ENCODE assay signal across 8 cellular contexts in the genomic region with DNA sequence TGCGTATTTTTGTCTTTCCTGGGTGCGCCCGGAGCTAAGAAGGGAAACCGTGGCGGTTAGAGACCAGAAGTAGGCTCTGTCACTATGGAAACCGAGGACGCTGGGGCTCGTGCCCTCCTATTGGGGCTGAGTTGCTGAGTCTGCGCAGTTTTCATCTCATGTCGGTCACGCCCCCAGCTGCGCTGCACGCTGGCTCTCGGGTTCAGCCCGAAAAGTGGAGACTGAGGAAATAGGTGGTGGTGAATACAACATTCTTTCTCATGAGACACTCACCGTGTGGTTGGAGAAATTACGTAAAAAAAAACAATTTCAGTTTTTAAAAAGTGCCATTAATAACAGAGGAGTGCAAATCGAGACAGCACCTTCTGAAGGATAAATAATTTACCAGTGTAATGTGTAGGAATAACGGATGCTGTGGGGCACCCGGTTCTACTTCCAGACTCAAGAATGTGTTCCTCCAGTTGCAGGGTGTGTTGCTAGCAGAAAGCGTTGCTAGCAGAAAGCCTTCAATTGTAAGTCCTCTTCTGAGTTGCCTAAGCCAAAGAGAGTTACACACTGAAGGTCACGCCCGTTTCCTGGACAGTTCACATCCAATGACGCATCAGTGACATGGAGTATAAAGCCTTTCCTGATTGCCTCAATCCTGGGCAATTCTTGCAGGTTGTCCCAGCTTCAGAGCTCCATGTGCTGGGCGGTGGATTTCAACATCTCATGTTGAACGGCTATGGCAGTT. TPM values are rescaled to one million over a fixed set of nuclear protein-coding genes. Genes with fewer than 3 reads are reported as not detected.
A peak's percentile ranks its signal among the peaks of the same experiment; 100 is the strongest.
DNase-seq lines count a peak whose midpoint lies in the region; TF ChIP-seq lines count a peak whose summit lies in the region.

No MANE protein-coding gene starts in this region.

- H3K27ac Mint-ChIP-seq in activated T-helper 2 cell treated with anti-CD3 and anti-CD28 coated beads, Interferon-gamma antibody, Interleukin-2, Interleukin-4, amounts not matched to agents 10 μg/mL and 5 μg/mL and 100 μg/mL, durations not matched to agents 14 hours and 24 hours and 36 hours = peak overlapping the region; percentile 57
- H3K27ac Mint-ChIP-seq in nephron progenitor cell = no peak overlapping the region

- peaks cover 21% of the 10 kb centered on the region for H3K4me1 Mint-ChIP-seq in activated T-helper 2 cell treated with anti-CD3 and anti-CD28 coated beads, Interferon-gamma antibody, Interleukin-2, Interleukin-4, amounts not matched to agents 10 μg/mL and 5 μg/mL and 100 μg/mL, durations not matched to agents 14 hours and 24 hours and 36 hours (ENCODE audit: low read depth)
- H3K4me1 Mint-ChIP-seq in nephron progenitor cell = peaks cover 12% of the 10 kb centered on the region

- H3K27me3 Mint-ChIP-seq in activated T-helper 2 cell treated with anti-CD3 and anti-CD28 coated beads, Interferon-gamma antibody, Interleukin-2, Interleukin-4, amounts not matched to agents 10 μg/mL and 5 μg/mL and 100 μg/mL, durations not matched to agents 14 hours and 24 hours and 36 hours (ENCODE audit: low read depth) = peaks cover 17% of the 10 kb centered on the region
- H3K27me3 Mint-ChIP-seq in nephron progenitor cell (ENCODE audit: low read depth, poor library complexity) = peaks cover 24% of the 10 kb centered on the region

- H3K4me3 Mint-ChIP-seq in activated T-helper 2 cell treated with anti-CD3 and anti-CD28 coated beads, Interferon-gamma antibody, Interleukin-2, Interleukin-4, amounts not matched to agents 10 μg/mL and 5 μg/mL and 100 μg/mL, durations not matched to agents 14 hours and 24 hours and 36 hours (ENCODE audit: low read depth) = peak overlapping the region; percentile 89
- H3K4me3 Mint-ChIP-seq in nephron progenitor cell = peak overlapping the region; percentile 81

- H3K9me3 Mint-ChIP-seq in activated T-helper 2 cell treated with anti-CD3 and anti-CD28 coated beads, Interferon-gamma antibody, Interleukin-2, Interleukin-4, amounts not matched to agents 10 μg/mL and 5 μg/mL and 100 μg/mL, durations not matched to agents 14 hours and 24 hours and 36 hours = peaks cover 8% of the 10 kb centered on the region
- H3K9me3 Mint-ChIP-seq in nephron progenitor cell = peaks cover 29% of the 10 kb centered on the region

- peaks cover 8% of the 10 kb centered on the region for H3K36me3 Mint-ChIP-seq in activated T-helper 2 cell treated with anti-CD3 and anti-CD28 coated beads, Interferon-gamma antibody, Interleukin-2, Interleukin-4, amounts not matched to agents 10 μg/mL and 5 μg/mL and 100 μg/mL, durations not matched to agents 14 hours and 24 hours and 36 hours (ENCODE audit: low read depth)
- no peaks in the 10 kb centered on the region for H3K36me3 Mint-ChIP-seq in nephron progenitor cell (ENCODE audit: low read depth)

- H3K4me3 ChIP-seq in LNCaP clone FGC (ENCODE audit: low read depth, low read length) (peak overlapping the region; percentile 50), fibroblast of the aortic adventitia (ENCODE audit: low read depth, low read length) (peak overlapping the region; percentile 70)

- DNase-seq in DMS79 treated with DMSO at 0.1 percent for 48 hours (lab: John Stamatoyannopoulos, UW) (peak; percentile 45), H4 (ENCODE audit: low spot score) (peak; percentile 55), LNCaP clone FGC (ENCODE audit: low read depth) (peak; percentile 38), RKO (ENCODE audit: low spot score) (peak; percentile 97), fibroblast of the aortic adventitia (ENCODE audit: low read depth) (peak; percentile 86), nephron progenitor cell (peak; percentile 73)
- peak; percentile 87 for DNase-seq in activated T-helper 2 cell treated with anti-CD3 and anti-CD28 coated beads, Interferon-gamma antibody, Interleukin-2, Interleukin-4, amounts not matched to agents 10 μg/mL and 5 μg/mL and 100 μg/mL, durations not matched to agents 14 hours and 24 hours and 36 hours (ENCODE audit: low spot score)
- DNase-seq in stimulated activated naive CD4-positive, alpha-beta T cell treated with Interleukin-2 at 50 U/mL for 16 hours (lab: John Stamatoyannopoulos, UW) = peak; percentile 89

- no peak for TF ChIP-seq CTCF in LNCaP clone FGC (IDR thresholded peaks at IDR 0.05; ENCODE audit: control insufficient read depth, extremely low read depth, insufficient read depth)
- TF ChIP-seq CTCF in fibroblast of the aortic adventitia (IDR thresholded peaks at IDR 0.05; ENCODE audit: insufficient read depth, low read length) = no peak
- TF ChIP-seq CTCF in nephron progenitor cell (IDR thresholded peaks at IDR 0.05) = no peak

- intact Hi-C loops in activated T-helper 2 cell treated with anti-CD3 and anti-CD28 coated beads, Interferon-gamma antibody, Interleukin-2, Interleukin-4, amounts not matched to agents 10 μg/mL and 5 μg/mL and 100 μg/mL, durations not matched to agents 14 hours and 24 hours and 36 hours (cut with micrococcal nuclease) = loop anchor here (1.0 to 5.0 kb wide), 5 partner anchors 10 to 49 kb away; partner anchors contain the start of genes CFAP53 and MBD1

RNA-seq across cellular contexts. Expression of gene CXXC1, which starts 20.4 kb away (rescaled TPM):
- total RNA-seq in H4 (2014; rRNA removed; shearing (Covaris generic)) = 22.7 and 25.3 TPM in 2 replicates
- total RNA-seq in activated T-helper 2 cell treated with anti-CD3 and anti-CD28 coated beads, Interferon-gamma antibody, Interleukin-2, Interleukin-4, amounts not matched to agents 10 μg/mL and 5 μg/mL and 100 μg/mL, durations not matched to agents 14 hours and 24 hours and 36 hours = 94.9 and 101 TPM in 2 replicates
- total RNA-seq in fibroblast of the aortic adventitia (ENCODE audit: low replicate concordance) = 44.6 and 68.4 TPM in 2 replicates

RNA-seq across cellular contexts. Expression of gene MBD1, which starts 26.6 kb away (rescaled TPM):
- total RNA-seq in H4 (2014; rRNA removed; shearing (Covaris generic)) = 28.4 and 36.2 TPM in 2 replicates
- total RNA-seq in activated T-helper 2 cell treated with anti-CD3 and anti-CD28 coated beads, Interferon-gamma antibody, Interleukin-2, Interleukin-4, amounts not matched to agents 10 μg/mL and 5 μg/mL and 100 μg/mL, durations not matched to agents 14 hours and 24 hours and 36 hours = 78.4 and 79.7 TPM in 2 replicates
- total RNA-seq in fibroblast of the aortic adventitia (ENCODE audit: low replicate concordance) = 42.7 and 50.3 TPM in 2 replicates

RNA-seq across cellular contexts. Expression of gene CFAP53, which starts 41.6 kb away (rescaled TPM):
- 1.0 TPM in 1 of 2 replicates, not detected in the other for total RNA-seq in H4 (2014; rRNA removed; shearing (Covaris generic))
- total RNA-seq in activated T-helper 2 cell treated with anti-CD3 and anti-CD28 coated beads, Interferon-gamma antibody, Interleukin-2, Interleukin-4, amounts not matched to agents 10 μg/mL and 5 μg/mL and 100 μg/mL, durations not matched to agents 14 hours and 24 hours and 36 hours = 0.25 and 0.51 TPM in 2 replicates
- total RNA-seq in fibroblast of the aortic adventitia (ENCODE audit: low replicate concordance) = 0.27 and 0.57 TPM in 2 replicates

Comparison
In these comparisons a context has a peak if more than half of its experiments do, and no peak if none do; other contexts are left out.
1. Peak in every context shown above with its lines: DNase-seq and H3K4me3 ChIP-seq.
2. DNase-seq: peak in every context shown above with its lines; median percentile 97 in RKO; 89 in stimulated activated naive CD4-positive, alpha-beta T cell treated with Interleukin-2 at 50 U/mL for 16 hours; 87 in activated T-helper 2 cell treated with anti-CD3 and anti-CD28 coated beads, Interferon-gamma antibody, Interleukin-2, Interleukin-4, amounts not matched to agents 10 μg/mL and 5 μg/mL and 100 μg/mL, durations not matched to agents 14 hours and 24 hours and 36 hours; 86 in fibroblast of the aortic adventitia; 73 in nephron progenitor cell; 55 in H4; 45 in DMS79 treated with DMSO at 0.1 percent for 48 hours; 38 in LNCaP clone FGC.